8 cellular contexts compared by ENCODE assay signal in the genomic region with DNA sequence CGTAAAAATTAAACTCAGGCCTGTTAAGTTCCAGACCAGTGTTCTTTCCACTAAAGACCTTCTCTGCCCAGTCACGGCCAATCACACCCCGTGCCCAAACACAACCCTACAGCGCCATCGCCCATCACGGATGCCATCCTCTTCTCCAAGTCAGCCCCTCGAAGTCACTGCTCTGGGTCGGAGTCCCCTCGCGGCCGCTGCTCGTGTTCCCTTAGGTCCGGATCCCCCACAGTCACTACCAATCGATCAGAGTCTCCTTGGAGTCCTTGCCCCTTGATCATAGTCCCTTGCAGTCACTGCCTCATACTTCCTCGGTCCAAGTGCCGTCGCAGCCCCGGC. TPM values are rescaled to one million over a fixed set of nuclear protein-coding genes. Genes with fewer than 3 reads are reported as not detected.
DNase-seq lines count a peak whose midpoint lies in the region; ATAC-seq and TF ChIP-seq lines count a peak whose summit lies in the region.

No MANE protein-coding gene starts in this region.

- peak; percentile 10 for ATAC-seq in GM19463 (IDR thresholded peaks at IDR 0.05; ENCODE audit: unreplicated experiment)
- ATAC-seq in sciatic nerve: peak; percentile 60
- ATAC-seq in GM18517 (IDR thresholded peaks at IDR 0.05; ENCODE audit: unreplicated experiment): no peak

- H3K27me3 ChIP-seq in MG63 (no peaks in the 10 kb centered on the region), left ventricle myocardium inferior (ENCODE audit: low read depth) (no peaks in the 10 kb centered on the region)

- intact Hi-C loops in left ventricle myocardium inferior (cut with micrococcal nuclease): no loop called here
- intact Hi-C loops in sciatic nerve (cut with DNase I): no loop called here

- peak overlapping the region; percentile 99 for H3K4me3 Mint-ChIP-seq in activated naive CD8-positive, alpha-beta T cell treated with anti-CD3 and anti-CD28 coated beads for 36 hours

- H3K36me3 ChIP-seq in MG63: peaks cover 16% of the 10 kb centered on the region; the same call in 1 of the 2 replicates
- H3K36me3 ChIP-seq in left ventricle myocardium inferior: no peaks in the 10 kb centered on the region

- no peak for TF ChIP-seq CTCF in left ventricle myocardium inferior (IDR thresholded peaks at IDR 0.05; ENCODE audit: borderline replicate concordance)

- peaks cover 33% of the 10 kb centered on the region for H3K4me1 Mint-ChIP-seq in activated naive CD8-positive, alpha-beta T cell treated with anti-CD3 and anti-CD28 coated beads for 36 hours

- H3K4me1 ChIP-seq in left ventricle myocardium inferior: peaks cover 62% of the 10 kb centered on the region

- H3K27ac Mint-ChIP-seq in activated naive CD8-positive, alpha-beta T cell treated with anti-CD3 and anti-CD28 coated beads for 36 hours: peak overlapping the region; percentile 97

- no peaks in the 10 kb centered on the region for H3K9me3 ChIP-seq in MG63
- H3K9me3 ChIP-seq in left ventricle myocardium inferior (replicated peaks): no peaks in the 10 kb centered on the region

- peaks cover 2% of the 10 kb centered on the region for H3K36me3 Mint-ChIP-seq in activated naive CD8-positive, alpha-beta T cell treated with anti-CD3 and anti-CD28 coated beads for 36 hours

- DNase-seq in AG08396 (ENCODE audit: low spot score): peak; percentile 37
- DNase-seq in MG63: peak; percentile 16
- DNase-seq in activated naive CD8-positive, alpha-beta T cell treated with anti-CD3 and anti-CD28 coated beads for 36 hours: peak; percentile 40
- peak; percentile 40 for DNase-seq in left ventricle myocardium inferior
- no peak for DNase-seq in sciatic nerve (ENCODE audit: low spot score)
- DNase-seq in NCI-H1092 treated with DMSO at 0.1 percent for 48 hours (lab: John Stamatoyannopoulos, UW): no peak

- H3K9me3 Mint-ChIP-seq in activated naive CD8-positive, alpha-beta T cell treated with anti-CD3 and anti-CD28 coated beads for 36 hours: no peaks in the 10 kb centered on the region

- H3K27me3 Mint-ChIP-seq in activated naive CD8-positive, alpha-beta T cell treated with anti-CD3 and anti-CD28 coated beads for 36 hours: no peaks in the 10 kb centered on the region

- peak overlapping the region; percentile 96 for H3K27ac ChIP-seq in left ventricle myocardium inferior (replicated peaks)

- H3K4me3 ChIP-seq in MG63: peak overlapping the region; percentile 97
- peak overlapping the region; percentile 78 for H3K4me3 ChIP-seq in left ventricle myocardium inferior

RNA-seq across cellular contexts. Expression of a gene that starts 0.5 kb away (rescaled TPM):
- total RNA-seq in MG63 (2014; rRNA removed; shearing (Covaris generic); ENCODE audit: low replicate concordance): 52.6 and 82.0 TPM in 2 replicates
- total RNA-seq in activated naive CD8-positive, alpha-beta T cell treated with anti-CD3 and anti-CD28 coated beads for 36 hours: 10 to 100 TPM; 41.2 to 42.1 TPM
- total RNA-seq in left ventricle myocardium inferior (93.6 TPM), sciatic nerve (63.8 TPM)

RNA-seq across cellular contexts. Expression of a gene that starts 31.0 kb away (rescaled TPM):
- total RNA-seq in MG63 (2014; rRNA removed; shearing (Covaris generic); ENCODE audit: low replicate concordance): 15.4 and 34.3 TPM in 2 replicates
- total RNA-seq in activated naive CD8-positive, alpha-beta T cell treated with anti-CD3 and anti-CD28 coated beads for 36 hours: 1 to 10 TPM; 8.1 to 8.4 TPM
- 3.9 TPM for total RNA-seq in left ventricle myocardium inferior
- 9.9 TPM for total RNA-seq in sciatic nerve

RNA-seq across cellular contexts. Expression of a gene that starts 51.2 kb away (rescaled TPM):
- total RNA-seq in MG63 (2014; rRNA removed; shearing (Covaris generic); ENCODE audit: low replicate concordance): not detected in 2 replicates
- total RNA-seq in activated naive CD8-positive, alpha-beta T cell treated with anti-CD3 and anti-CD28 coated beads for 36 hours: not detected
- total RNA-seq in left ventricle myocardium inferior: not detected
- 1.2 TPM for total RNA-seq in sciatic nerve

Comparison
In these comparisons a context has a peak if more than half of its experiments do, and no peak if none do; other contexts are left out.
1. DNase-seq: peak in AG08396 (single experiment), MG63 (single experiment), activated naive CD8-positive, alpha-beta T cell treated with anti-CD3 and anti-CD28 coated beads for 36 hours (single experiment) and left ventricle myocardium inferior (single experiment); none in sciatic nerve (single experiment) and NCI-H1092 treated with DMSO at 0.1 percent for 48 hours (single experiment).